ENCODE assay signal across 8 cellular contexts in the genomic region with DNA sequence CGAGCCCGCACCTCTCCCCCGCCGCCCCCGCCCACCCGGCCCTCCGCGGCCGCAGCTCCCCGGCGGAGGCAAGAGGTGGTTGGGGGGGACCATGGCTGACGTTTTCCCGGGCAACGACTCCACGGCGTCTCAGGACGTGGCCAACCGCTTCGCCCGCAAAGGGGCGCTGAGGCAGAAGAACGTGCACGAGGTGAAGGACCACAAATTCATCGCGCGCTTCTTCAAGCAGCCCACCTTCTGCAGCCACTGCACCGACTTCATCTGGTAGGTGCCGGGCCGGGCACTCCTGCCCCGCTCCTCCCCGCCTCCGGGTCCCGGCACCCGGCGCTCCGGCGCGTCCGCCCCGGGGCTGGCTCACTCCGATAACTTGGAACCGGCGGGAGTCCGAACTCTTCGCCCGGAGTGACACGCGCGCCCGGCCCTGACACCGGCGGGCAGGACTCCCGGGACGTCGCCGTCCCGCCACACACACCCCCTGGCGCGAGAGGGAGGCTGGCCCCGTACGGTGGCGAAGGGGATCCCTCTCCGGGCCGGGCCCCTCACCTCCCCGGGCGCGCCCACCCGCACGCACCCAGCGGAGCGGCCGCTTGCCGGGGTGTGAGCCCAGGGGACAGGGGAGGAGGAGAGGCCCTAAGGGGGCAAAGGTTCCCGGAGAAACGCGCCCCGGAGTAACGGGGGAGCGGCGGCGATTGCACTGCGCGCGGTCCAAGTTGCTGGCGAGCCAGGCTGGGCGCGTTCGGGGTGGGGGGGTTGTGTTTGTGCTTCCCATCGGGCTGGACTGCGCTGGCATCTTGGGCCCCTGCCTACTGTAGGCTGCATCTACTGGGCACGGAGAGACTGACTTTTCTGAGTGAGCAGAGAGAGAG. TPM values are rescaled to one million over a fixed set of nuclear protein-coding genes. Genes with fewer than 3 reads are reported as not detected.
DNase-seq lines count a peak whose midpoint lies in the region; ATAC-seq and TF ChIP-seq lines count a peak whose summit lies in the region.

No MANE protein-coding gene starts in this region.

- peaks cover 0 to 7% of the 10 kb centered on the region in 2 donors for H3K4me1 ChIP-seq in ascending aorta
- H3K4me1 ChIP-seq in right cardiac atrium (ENCODE audit: control insufficient read depth, insufficient read depth, low read length), result no peaks in the 10 kb centered on the region

- intact Hi-C loops in ascending aorta (cut with DNase I), result loop anchor here (5.0 to 10.0 kb wide), 3 partner anchors 111 to 1338 kb away; partner anchors contain the start of genes CEP112 and GNA13
- intact Hi-C loops in right cardiac atrium (cut with DNase I), result no loop called here
- intact Hi-C loops in posterior vena cava (cut with DNase I), result no loop called here

- under 1% methylated on average over 91 of the region's 91 CpGs for WGBS in right cardiac atrium

- no peaks in the 10 kb centered on the region for H3K36me3 ChIP-seq in ascending aorta

- POLR2A ChIA-PET in AG04450 (lab: Yijun Ruan, JAX), result interaction anchor here (0.6 kb wide), 1 partner anchor 52 kb away, joined by 3 read pairs; no protein-coding TSS in a partner anchor

- peak overlapping the region; percentile 84 for H3K4me3 ChIP-seq in AG04450 (ENCODE audit: low read depth, low read length)
- H3K4me3 ChIP-seq in ascending aorta, result peak overlapping the region; percentile 81 to 83
- H3K4me3 ChIP-seq in right cardiac atrium (ENCODE audit: low read length), result peak overlapping the region; percentile 99

- 0 out of 2 replicates have a peak, but pooled peaks have one; percentile 3 for TF ChIP-seq CTCF in AG04450 (IDR thresholded peaks at IDR 0.05; ENCODE audit: low read depth, low read length)
- TF ChIP-seq CTCF in ascending aorta (IDR thresholded peaks at IDR 0.05), result no peak

- ATAC-seq in GM19035 (IDR thresholded peaks at IDR 0.05; ENCODE audit: unreplicated experiment), result peak; percentile 36
- ATAC-seq in HG03521 (IDR thresholded peaks at IDR 0.05; ENCODE audit: unreplicated experiment), result peak; percentile 33
- ATAC-seq in right cardiac atrium, result peak; percentile 56 to 69
- ATAC-seq in HG03095 (IDR thresholded peaks at IDR 0.05; ENCODE audit: unreplicated experiment), result no peak

- no peaks in the 10 kb centered on the region; the same call in 1 of the 2 replicates for H3K9me3 ChIP-seq in AG04450 (ENCODE audit: control insufficient read depth, insufficient read depth, low read length)
- no peaks in the 10 kb centered on the region for H3K9me3 ChIP-seq in ascending aorta
- no peaks in the 10 kb centered on the region for H3K9me3 ChIP-seq in right cardiac atrium (ENCODE audit: control insufficient read depth, low read length)

- CTCF ChIA-PET in AG04450 (lab: Charles Lee), result no interaction called here

- H3K27me3 ChIP-seq in AG04450 (ENCODE audit: control insufficient read depth, insufficient read depth, low read length) (no peaks in the 10 kb centered on the region), ascending aorta (no peaks in the 10 kb centered on the region), right cardiac atrium (ENCODE audit: control insufficient read depth, insufficient read depth) (no peaks in the 10 kb centered on the region)

- no peak for DNase-seq in AG04450 (ENCODE audit: low read depth, low spot score)
- peak; percentile 83 for DNase-seq in SW480 (ENCODE audit: low spot score)
- DNase-seq in ascending aorta (ENCODE audit: low spot score in 2 of 2), result peak in 1 of 2 donors; percentile 66
- peak; percentile 51 to 79 (median 77) for DNase-seq in right cardiac atrium
- DNase-seq in posterior vena cava (ENCODE audit: low spot score), result peak; percentile 83

- H3K27ac ChIP-seq in AG04450 (ENCODE audit: low read depth, low read length) (no peak overlapping the region), ascending aorta (peak overlapping the region; percentile 27 to 58), right cardiac atrium (ENCODE audit: low read length) (peak overlapping the region; percentile 14)

RNA-seq across cellular contexts. Expression of gene PRKCA, which starts 0.6 kb away (rescaled TPM):
- polyA plus RNA-seq in AG04450 (2011; rRNA removed) (61.6 and 66.8 TPM in 2 replicates), right cardiac atrium (2.2 TPM)
- 104 and 115 TPM in 2 replicates for polyA minus RNA-seq in AG04450 (2011; rRNA and poly(A)+ RNA removed)
- total RNA-seq in ascending aorta (3.2 TPM), right cardiac atrium (1 to 10 TPM; 5.0 to 8.0 (median 6.9) TPM), posterior vena cava (10 to 100 TPM; 10.9 to 12.4 TPM)
